5 cellular contexts compared by ENCODE assay signal in the genomic region with DNA sequence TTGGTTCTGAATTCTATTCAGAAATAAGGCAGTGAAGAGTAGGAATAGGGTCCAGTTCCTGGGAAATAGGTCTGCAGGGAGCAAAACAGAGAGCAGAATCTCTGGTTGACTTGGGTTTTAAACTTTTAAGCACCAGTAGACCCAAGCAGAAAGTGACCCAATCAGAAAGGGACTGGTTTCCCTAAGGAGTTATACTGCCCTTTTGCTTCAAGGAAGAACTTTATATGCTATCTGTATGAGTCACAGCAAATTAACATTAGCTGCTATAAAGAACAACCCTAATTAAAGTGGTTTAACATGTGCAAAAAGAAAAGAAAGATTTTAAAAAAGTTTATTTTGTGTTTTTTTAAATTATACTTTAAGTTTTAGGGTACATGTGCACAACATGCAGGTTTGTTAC.
"Had no signal": no experiment of that assay in that cellular context is flagged by ENCODE, and none has a peak within 500 bp of the region (broad histone marks: within the 10 kb centered on the region; RNA-seq: fewer than 3 reads in every experiment).

No MANE protein-coding gene starts in this region.

- ATAC-seq: K562 had no signal

- H3K4me3 ChIP-seq: GM23248, K562 had no signal

- DNase-seq: GM23248, H9, HCEC 1CT, IMR-90 had no signal

- H3K4me3 Mint-ChIP-seq: H9 had no signal

- H3K27ac Mint-ChIP-seq: H9 had no signal

- H3K4me1 Mint-ChIP-seq: H9 had no signal

- H3K27ac ChIP-seq: GM23248 had no signal
